ENCODE assay signal across 31 cellular contexts in the genomic region with DNA sequence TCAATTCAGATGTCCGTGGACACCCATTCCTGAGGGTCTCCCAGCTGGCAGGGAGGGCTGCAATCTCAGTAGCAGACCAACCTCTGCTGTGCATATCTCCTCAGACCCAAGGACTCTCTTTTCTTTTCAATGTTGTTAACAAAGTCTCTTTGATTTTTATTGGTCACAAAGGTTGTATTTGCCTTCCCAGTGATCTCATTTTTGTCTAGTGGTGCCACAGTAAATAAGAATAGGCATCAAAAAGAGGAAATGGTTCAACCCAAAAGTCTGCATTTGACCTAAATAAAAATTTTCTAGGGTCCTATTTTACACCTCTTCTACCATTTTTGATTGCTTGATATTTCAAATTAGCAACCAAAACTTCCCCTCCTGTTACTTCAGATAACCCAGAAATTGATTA.
"Had no signal": no experiment of that assay in that cellular context is flagged by ENCODE, and none has a peak within 500 bp of the region (broad histone marks: within the 10 kb centered on the region; RNA-seq: fewer than 3 reads in every experiment).

No MANE protein-coding gene starts in this region.

- H3K36me3 ChIP-seq: ascending aorta had no signal

- H3K27me3 ChIP-seq: ascending aorta, cardiac muscle cell had no signal

- H3K27ac ChIP-seq: ascending aorta, cardiac muscle cell, VCaP had no signal

- ATAC-seq: activated CD8-positive, alpha-beta T cell treated with anti-CD3 and anti-CD28 coated beads for 36 hours; activated naive CD4-positive, alpha-beta T cell treated with anti-CD3 and anti-CD28 coated beads, Interleukin-2, amount 50 U/mL, for 72 hours; activated T-cell treated with anti-CD3 and anti-CD28 coated beads, Interleukin-2, amount 50 U/mL, for 4 hours; activated T-cell treated with anti-CD3 and anti-CD28 coated beads, Interleukin-2, amount 50 U/mL, for 72 hours; activated T-helper 17 cell treated with anti-CD3 and anti-CD28 coated beads, Interleukin-2, amount 50 U/mL, for 72 hours had no signal

- DNase-seq: activated B cell treated with CpG ODN at 0.5 μM for 24 hours; activated CD4-positive, alpha-beta memory T cell treated with anti-CD3 and anti-CD28 coated beads for 36 hours; activated CD4-positive, alpha-beta T cell treated with anti-CD3 and anti-CD28 coated beads for 4 hours; activated CD4-positive, alpha-beta T cell treated with anti-CD3 and anti-CD28 coated beads, Interleukin-2, amount 10 ng/mL, durations not matched to agents 24 days and 14 days; activated CD4-positive, alpha-beta T cell treated with anti-CD3 and anti-CD28 coated beads, Interleukin-2, amount 50 U/mL, for 1 hour; activated CD4-positive, alpha-beta T cell treated with anti-CD3 and anti-CD28 coated beads, Interleukin-2, amount 50 U/mL, for 4 hours; activated CD4-positive, CD25-positive, alpha-beta regulatory T cell treated with anti-CD3 and anti-CD28 coated beads, Interleukin-2, amount 50 U/mL, for 72 hours; activated CD8-positive, alpha-beta memory T cell treated with anti-CD3 and anti-CD28 coated beads, Interleukin-2, amount 50 U/mL, for 4 hours; activated CD8-positive, alpha-beta T cell treated with anti-CD3 and anti-CD28 coated beads for 36 hours; activated effector memory CD4-positive, alpha-beta T cell treated with anti-CD3 and anti-CD28 coated beads, Interleukin-2, amount 50 U/mL, for 16 hours; activated gamma-delta T cell treated with Interleukin-2 at 50 U/mL for 16 hours; activated naive CD4-positive, alpha-beta T cell; activated naive CD4-positive, alpha-beta T cell treated with anti-CD3 and anti-CD28 coated beads for 36 hours; activated naive CD4-positive, alpha-beta T cell treated with anti-CD3 and anti-CD28 coated beads, Interleukin-2, amount 50 U/mL, for 16 hours; activated naive CD8-positive, alpha-beta T cell treated with anti-CD3 and anti-CD28 coated beads for 36 hours; activated T-cell treated with anti-CD3 and anti-CD28 coated beads for 4 hours; activated T-cell treated with anti-CD3 and anti-CD28 coated beads, Interleukin-2, amount 50 U/mL, for 1 hour; activated T-cell treated with anti-CD3 and anti-CD28 coated beads, Interleukin-2, amount 50 U/mL, for 4 hours; activated T-cell treated with anti-CD3 and anti-CD28 coated beads, Interleukin-2, amount 50 U/mL, for 72 hours; amygdala; anterior cingulate cortex; caudate nucleus; cerebellar nuclear complex; T-helper 1 cell; T-helper 2 cell; T-helper 9 cell had no signal

- H3K4me3 ChIP-seq: ascending aorta, cardiac muscle cell had no signal

- H3K9me3 ChIP-seq: ascending aorta had no signal
